In the genomic region with DNA sequence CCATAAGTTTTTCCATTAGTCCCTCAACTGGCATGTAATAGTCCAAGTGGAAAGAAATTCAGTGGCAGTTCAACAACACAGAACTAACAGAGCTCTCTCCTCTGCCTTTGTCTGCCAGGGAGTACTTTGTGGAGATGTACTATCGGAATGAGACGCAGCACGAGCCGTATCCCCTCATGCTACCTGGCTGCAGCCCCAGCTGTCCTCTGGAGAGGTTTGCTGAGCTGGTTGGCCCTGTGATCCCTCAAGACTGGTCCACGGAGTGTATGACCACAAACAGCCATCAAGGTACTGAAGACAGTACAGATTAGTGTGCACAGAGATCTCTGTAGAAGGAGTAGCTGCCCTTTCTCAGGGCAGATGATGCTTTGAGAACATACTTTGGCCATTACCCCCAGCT, we compare ENCODE assay signal across 6 cellular contexts.
"Had no signal": no experiment of that assay in that cellular context is flagged by ENCODE, and none has a peak within 500 bp of the region (broad histone marks: within the 10 kb centered on the region; RNA-seq: fewer than 3 reads in every experiment).

No MANE protein-coding gene starts in this region.

- H3K27ac ChIP-seq: HL-60, KMS-11 had no signal

- H3K9ac ChIP-seq: KMS-11 had no signal

- DNase-seq: IMR-90, KBM-7, KG1 had no signal

- FAIRE-seq: HTR-8/SVneo had no signal

- H3K4me2 ChIP-seq: KMS-11 had no signal
